Comparison of ENCODE assay signal across 1 cellular context in the genomic region with DNA sequence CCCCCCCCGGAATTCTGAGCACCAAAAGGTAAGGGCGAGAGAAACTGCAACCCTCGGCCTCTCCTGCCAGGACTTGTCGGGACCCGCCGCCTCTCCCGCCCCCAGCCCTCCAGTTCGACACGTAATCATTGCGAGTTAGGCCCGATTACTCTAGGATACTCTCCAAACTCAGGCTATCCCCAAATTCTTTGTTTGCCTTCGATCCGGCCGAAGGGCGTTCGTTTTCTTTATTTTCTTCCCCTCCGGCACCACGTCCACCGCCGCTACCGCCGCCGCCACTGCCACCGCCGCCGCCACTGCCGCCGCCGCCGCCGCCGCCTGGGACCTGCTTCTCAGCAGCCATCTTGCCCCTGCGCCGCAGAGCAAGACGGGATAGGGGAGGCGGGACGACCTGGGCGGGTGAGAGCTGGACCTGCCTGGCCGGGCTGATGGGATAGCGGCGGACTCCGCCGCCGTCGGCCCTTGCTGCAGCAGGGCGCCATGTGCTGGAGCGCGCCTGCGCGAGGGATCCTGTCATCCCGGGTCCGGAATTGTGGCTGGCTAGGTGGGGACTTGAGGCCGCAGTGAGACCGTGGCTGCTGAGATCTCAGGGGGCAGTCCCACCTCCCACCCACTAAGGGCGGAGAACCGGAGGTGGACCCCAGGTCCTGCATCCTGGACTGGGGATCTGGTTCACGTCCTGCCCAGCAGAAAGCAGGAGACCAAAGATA.
TF ChIP-seq lines count a peak whose summit lies in the region.

Gene SRP68 (minus strand): TSS at position 369 of the 710 bp plus-strand sequence. CDS start 26 bp downstream, at position 343.

TF ChIP-seq in K562, 482 proteins besides CTCF, POLR2A, EP300 and RAD21 (continued from another document and continues in another):
- TF ChIP-seq NKRF (IDR thresholded peaks at IDR 0.05; ENCODE audit: borderline replicate concordance): no peak
- TF ChIP-seq CBX1 (IDR thresholded peaks at IDR 0.05; ENCODE audit: low read depth): peak; percentile 75; the same call in 1 of the 2 replicates
- no peak for TF ChIP-seq GABPA (tag; conservative IDR thresholded peaks at IDR 0.05; ENCODE audit: low read depth)
- no peak for TF ChIP-seq MAFG (tag; conservative IDR thresholded peaks at IDR 0.05)
- TF ChIP-seq DNMT1 (IDR thresholded peaks at IDR 0.05): no peak
- TF ChIP-seq ZNF75A (CRISPR knock-in tag; IDR thresholded peaks at IDR 0.05): no peak
- TF ChIP-seq BDP1 (IDR thresholded peaks at IDR 0.05; ENCODE audit: insufficient read depth, insufficient read length): no peak
- TF ChIP-seq RBBP5 (IDR thresholded peaks at IDR 0.05; ENCODE audit: borderline replicate concordance, insufficient read depth, low read length, poor library complexity, severe bottlenecking): peak; percentile 77
- TF ChIP-seq, protein P1, sequence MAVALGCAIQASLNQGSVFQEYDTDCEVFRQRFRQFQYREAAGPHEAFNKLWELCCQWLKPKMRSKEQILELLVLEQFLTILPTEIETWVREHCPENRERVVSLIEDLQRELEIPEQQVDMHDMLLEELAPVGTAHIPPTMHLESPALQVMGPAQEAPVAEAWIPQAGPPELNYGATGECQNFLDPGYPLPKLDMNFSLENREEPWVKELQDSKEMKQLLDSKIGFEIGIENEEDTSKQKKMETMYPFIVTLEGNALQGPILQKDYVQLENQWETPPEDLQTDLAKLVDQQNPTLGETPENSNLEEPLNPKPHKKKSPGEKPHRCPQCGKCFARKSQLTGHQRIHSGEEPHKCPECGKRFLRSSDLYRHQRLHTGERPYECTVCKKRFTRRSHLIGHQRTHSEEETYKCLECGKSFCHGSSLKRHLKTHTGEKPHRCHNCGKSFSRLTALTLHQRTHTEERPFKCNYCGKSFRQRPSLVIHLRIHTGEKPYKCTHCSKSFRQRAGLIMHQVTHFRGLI (CRISPR knock-in tag; IDR thresholded peaks at IDR 0.05): no peak
- no peak for TF ChIP-seq U2AF1 (optimal IDR thresholded peaks at IDR 0.05; ENCODE audit: low read depth, low read length)
- peak; percentile 75; the same call in 1 of the 2 replicates for TF ChIP-seq RB1 (IDR thresholded peaks at IDR 0.05; ENCODE audit: low read depth)
- no peak for TF ChIP-seq ZC3H11A (IDR thresholded peaks at IDR 0.05; ENCODE audit: low read depth, low read length)
- TF ChIP-seq TEAD2 (tag; IDR thresholded peaks at IDR 0.05): no peak
- TF ChIP-seq, protein P2, sequence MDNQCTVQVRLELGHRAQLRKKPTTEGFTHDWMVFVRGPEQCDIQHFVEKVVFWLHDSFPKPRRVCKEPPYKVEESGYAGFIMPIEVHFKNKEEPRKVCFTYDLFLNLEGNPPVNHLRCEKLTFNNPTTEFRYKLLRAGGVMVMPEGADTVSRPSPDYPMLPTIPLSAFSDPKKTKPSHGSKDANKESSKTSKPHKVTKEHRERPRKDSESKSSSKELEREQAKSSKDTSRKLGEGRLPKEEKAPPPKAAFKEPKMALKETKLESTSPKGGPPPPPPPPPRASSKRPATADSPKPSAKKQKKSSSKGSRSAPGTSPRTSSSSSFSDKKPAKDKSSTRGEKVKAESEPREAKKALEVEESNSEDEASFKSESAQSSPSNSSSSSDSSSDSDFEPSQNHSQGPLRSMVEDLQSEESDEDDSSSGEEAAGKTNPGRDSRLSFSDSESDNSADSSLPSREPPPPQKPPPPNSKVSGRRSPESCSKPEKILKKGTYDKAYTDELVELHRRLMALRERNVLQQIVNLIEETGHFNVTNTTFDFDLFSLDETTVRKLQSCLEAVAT (IDR thresholded peaks at IDR 0.05): no peak
- TF ChIP-seq, protein P3, sequence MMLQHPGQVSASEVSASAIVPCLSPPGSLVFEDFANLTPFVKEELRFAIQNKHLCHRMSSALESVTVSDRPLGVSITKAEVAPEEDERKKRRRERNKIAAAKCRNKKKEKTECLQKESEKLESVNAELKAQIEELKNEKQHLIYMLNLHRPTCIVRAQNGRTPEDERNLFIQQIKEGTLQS (IDR thresholded peaks at IDR 0.05): no peak
- TF ChIP-seq, protein P3 (CRISPR knock-in tag; conservative IDR thresholded peaks at IDR 0.05): no peak
- TF ChIP-seq FOXK1 (CRISPR knock-in tag; IDR thresholded peaks at IDR 0.05; ENCODE audit: borderline replicate concordance): no peak
- TF ChIP-seq BCLAF1 (IDR thresholded peaks at IDR 0.05; ENCODE audit: borderline replicate concordance in 1 of 2, control insufficient read depth in 1 of 2, low read depth in 2 of 2, low read length in 1 of 2): no peak
- peak; percentile 77 for TF ChIP-seq ZNF143 (CRISPR knock-in tag; IDR thresholded peaks at IDR 0.05)
- no peak for TF ChIP-seq RBM22 (IDR thresholded peaks at IDR 0.05; ENCODE audit: low read depth, low read length, poor library complexity, severe bottlenecking)
- TF ChIP-seq ZNF695 (CRISPR knock-in tag; IDR thresholded peaks at IDR 0.05): no peak
- TF ChIP-seq, protein P4, sequence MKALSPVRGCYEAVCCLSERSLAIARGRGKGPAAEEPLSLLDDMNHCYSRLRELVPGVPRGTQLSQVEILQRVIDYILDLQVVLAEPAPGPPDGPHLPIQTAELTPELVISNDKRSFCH (CRISPR knock-in tag; IDR thresholded peaks at IDR 0.05): no peak
- TF ChIP-seq, protein P4 (tag; IDR thresholded peaks at IDR 0.05): no peak
- TF ChIP-seq HNRNPK (IDR thresholded peaks at IDR 0.05; ENCODE audit: low read depth, low read length, poor library complexity, severe bottlenecking): no peak
- TF ChIP-seq VEZF1 (CRISPR knock-in tag; IDR thresholded peaks at IDR 0.05): peak; percentile 43; the same call in 1 of the 2 replicates
- TF ChIP-seq NBN (IDR thresholded peaks at IDR 0.05; ENCODE audit: low read depth): 0 out of 2 replicates have a peak, but pooled peaks have one; percentile 19
- peak in 1 of 2 experiments; percentile 95; a peak in 2 of 4 replicates for TF ChIP-seq NONO (IDR thresholded peaks at IDR 0.05; ENCODE audit: low read depth in 2 of 2, low read length in 1 of 2)
- peak; percentile 96; the same call in 1 of the 2 replicates for TF ChIP-seq PHF8 (IDR thresholded peaks at IDR 0.05; ENCODE audit: borderline replicate concordance, low read length)
- TF ChIP-seq ZNF778 (CRISPR knock-in tag; IDR thresholded peaks at IDR 0.05): no peak
- TF ChIP-seq RBM17 (IDR thresholded peaks at IDR 0.05; ENCODE audit: borderline replicate concordance, low read depth, low read length): no peak
- TF ChIP-seq FOXA3 (CRISPR knock-in tag; conservative IDR thresholded peaks at IDR 0.05 in 1 of 2, IDR thresholded peaks at IDR 0.05 in 1 of 2): no peak; a peak in 1 of 4 replicates
- TF ChIP-seq ZNF507 (tag; conservative IDR thresholded peaks at IDR 0.05): no peak
- TF ChIP-seq TRIM24 (IDR thresholded peaks at IDR 0.05): no peak
- no peak for TF ChIP-seq HLTF (IDR thresholded peaks at IDR 0.05)
- TF ChIP-seq KAT2B (IDR thresholded peaks at IDR 0.05; ENCODE audit: low read depth, low read length): no peak
- no peak for TF ChIP-seq BACH1 (tag; IDR thresholded peaks at IDR 0.05)
- TF ChIP-seq ADNP (tag; IDR thresholded peaks at IDR 0.05): no peak
- no peak for TF ChIP-seq SRSF1 (IDR thresholded peaks at IDR 0.05; ENCODE audit: low read depth, low read length)
- TF ChIP-seq SRSF7 (optimal IDR thresholded peaks at IDR 0.05; ENCODE audit: low read depth, low read length): no peak
- no peak for TF ChIP-seq EGR1 (conservative IDR thresholded peaks at IDR 0.05)
- TF ChIP-seq POLR3G (IDR thresholded peaks at IDR 0.05; ENCODE audit: extremely low read depth, insufficient read length, insufficient replicate concordance): no peak
- no peak for TF ChIP-seq SMARCA4 (IDR thresholded peaks at IDR 0.05)
- peak; percentile 55; the same call in 1 of the 2 replicates for TF ChIP-seq DMBX1 (CRISPR knock-in tag; IDR thresholded peaks at IDR 0.05; ENCODE audit: borderline replicate concordance)
- TF ChIP-seq ZNF263 (CRISPR knock-in tag; IDR thresholded peaks at IDR 0.05; ENCODE audit: borderline replicate concordance): 0 out of 2 replicates have a peak, but pooled peaks have one; percentile 38
- 0 out of 2 replicates have a peak, but pooled peaks have one; percentile 12 for TF ChIP-seq USF1 (CRISPR knock-in tag; IDR thresholded peaks at IDR 0.05)
- no peak for TF ChIP-seq TCF7 (IDR thresholded peaks at IDR 0.05; ENCODE audit: borderline replicate concordance)
- TF ChIP-seq TAL1 (IDR thresholded peaks at IDR 0.05): no peak
- no peak for TF ChIP-seq CBX8 (IDR thresholded peaks at IDR 0.05; ENCODE audit: borderline replicate concordance, extremely low read depth, low read depth, low read length, poor library complexity, severe bottlenecking)
- no peak for TF ChIP-seq NCOA1 (IDR thresholded peaks at IDR 0.05; ENCODE audit: low read depth)
- peak; percentile 66; the same call in 1 of the 2 replicates for TF ChIP-seq ATF7 (IDR thresholded peaks at IDR 0.05)
- no peak for TF ChIP-seq FUS (optimal IDR thresholded peaks at IDR 0.05; ENCODE audit: low read depth, low read length)
- no peak for TF ChIP-seq ZNF764 (CRISPR knock-in tag; IDR thresholded peaks at IDR 0.05; ENCODE audit: low read depth)
- TF ChIP-seq PCBP2 (IDR thresholded peaks at IDR 0.05; ENCODE audit: low read depth, low read length, poor library complexity, severe bottlenecking): no peak
- TF ChIP-seq SP1 (CRISPR knock-in tag; IDR thresholded peaks at IDR 0.05): peak; percentile 71; the same call in 1 of the 2 replicates
- TF ChIP-seq, protein P5, sequence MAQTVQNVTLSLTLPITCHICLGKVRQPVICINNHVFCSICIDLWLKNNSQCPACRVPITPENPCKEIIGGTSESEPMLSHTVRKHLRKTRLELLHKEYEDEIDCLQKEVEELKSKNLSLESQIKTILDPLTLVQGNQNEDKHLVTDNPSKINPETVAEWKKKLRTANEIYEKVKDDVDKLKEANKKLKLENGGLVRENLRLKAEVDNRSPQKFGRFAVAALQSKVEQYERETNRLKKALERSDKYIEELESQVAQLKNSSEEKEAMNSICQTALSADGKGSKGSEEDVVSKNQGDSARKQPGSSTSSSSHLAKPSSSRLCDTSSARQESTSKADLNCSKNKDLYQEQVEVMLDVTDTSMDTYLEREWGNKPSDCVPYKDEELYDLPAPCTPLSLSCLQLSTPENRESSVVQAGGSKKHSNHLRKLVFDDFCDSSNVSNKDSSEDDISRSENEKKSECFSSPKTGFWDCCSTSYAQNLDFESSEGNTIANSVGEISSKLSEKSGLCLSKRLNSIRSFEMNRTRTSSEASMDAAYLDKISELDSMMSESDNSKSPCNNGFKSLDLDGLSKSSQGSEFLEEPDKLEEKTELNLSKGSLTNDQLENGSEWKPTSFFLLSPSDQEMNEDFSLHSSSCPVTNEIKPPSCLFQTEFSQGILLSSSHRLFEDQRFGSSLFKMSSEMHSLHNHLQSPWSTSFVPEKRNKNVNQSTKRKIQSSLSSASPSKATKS (CRISPR knock-in tag; IDR thresholded peaks at IDR 0.05): no peak
